Comparison of ENCODE assay signal across 2 cellular contexts in the genomic region with DNA sequence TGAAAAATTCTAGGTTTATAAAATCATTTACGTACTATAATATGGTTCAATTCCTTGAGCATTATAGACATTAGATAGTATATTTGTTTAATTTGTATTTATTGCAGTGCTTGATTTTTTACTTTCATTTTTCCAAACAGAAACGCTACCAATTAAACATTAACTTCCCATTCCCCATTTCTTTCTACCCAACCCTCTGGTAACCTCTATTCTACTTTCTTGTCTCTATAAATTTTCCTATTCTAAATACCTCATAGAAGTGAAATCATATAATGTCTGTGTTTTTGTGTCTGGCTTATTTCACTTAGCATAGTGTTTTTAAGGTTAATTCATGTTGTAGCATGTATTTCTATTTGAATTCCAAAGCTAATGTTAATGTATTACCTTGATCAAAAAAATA.
TF ChIP-seq lines count a peak whose summit lies in the region.

No MANE protein-coding gene starts in this region.

TF ChIP-seq in GM23338, 12 proteins besides CTCF, POLR2A, EP300 and RAD21:
- TF ChIP-seq STAT1 (IDR thresholded peaks at IDR 0.05; ENCODE audit: unreplicated experiment), result no peak
- TF ChIP-seq EZH2phosphoT487 (IDR thresholded peaks at IDR 0.05; ENCODE audit: unreplicated experiment), result no peak
- TF ChIP-seq NANOG (IDR thresholded peaks at IDR 0.05; ENCODE audit: borderline replicate concordance), result no peak
- no peak for TF ChIP-seq CREB1 (CRISPR knock-in tag; IDR thresholded peaks at IDR 0.05; ENCODE audit: low read depth)
- TF ChIP-seq POLR2AphosphoS5 (IDR thresholded peaks at IDR 0.05; ENCODE audit: low read depth), result no peak

TF ChIP-seq in H1, 55 proteins besides CTCF, POLR2A, EP300 and RAD21:
- no peak for TF ChIP-seq SP1 (IDR thresholded peaks at IDR 0.05; ENCODE audit: low read depth, low read length)
- no peak for TF ChIP-seq CHD7 (IDR thresholded peaks at IDR 0.05; ENCODE audit: insufficient replicate concordance, low read length)
- no peak for TF ChIP-seq SRF (IDR thresholded peaks at IDR 0.05; ENCODE audit: low read depth, low read length)
- TF ChIP-seq RNF2 (IDR thresholded peaks at IDR 0.05; ENCODE audit: borderline replicate concordance, low read depth, low read length, missing control alignments, poor library complexity, severe bottlenecking), result no peak
- TF ChIP-seq KDM5A (IDR thresholded peaks at IDR 0.05; ENCODE audit: low read length), result no peak
- no peak for TF ChIP-seq SIN3A (conservative IDR thresholded peaks at IDR 0.05 in 1 of 2, IDR thresholded peaks at IDR 0.05 in 1 of 2; ENCODE audit: low read depth in 1 of 2, low read length in 2 of 2)
- TF ChIP-seq CEBPB (IDR thresholded peaks at IDR 0.05; ENCODE audit: low read depth, low read length), result no peak
- no peak for TF ChIP-seq BCL11A (IDR thresholded peaks at IDR 0.05; ENCODE audit: low read depth in 2 of 2, low read length in 2 of 2)
- no peak for TF ChIP-seq GABPA (IDR thresholded peaks at IDR 0.05; ENCODE audit: borderline replicate concordance, insufficient read depth, low read length)
- no peak for TF ChIP-seq CREB1 (IDR thresholded peaks at IDR 0.05)
- no peak for TF ChIP-seq RBBP5 (IDR thresholded peaks at IDR 0.05; ENCODE audit: borderline replicate concordance, low read depth, low read length)
